Comparison of ENCODE assay signal across 22 cellular contexts in genomic region chr14:96089401-96089800, GRCh38.
"Had no signal": no experiment of that assay in that cellular context is flagged by ENCODE, and none has a peak within 500 bp of the region (broad histone marks: within the 10 kb centered on the region; RNA-seq: fewer than 3 reads in every experiment).

No MANE protein-coding gene starts in this region.

- H3K4me3 Mint-ChIP-seq: activated B cell treated with CpG ODN at 0.5 μM for 24 hours; activated CD4-positive, alpha-beta T cell treated with anti-CD3 and anti-CD28 coated beads for 36 hours; activated naive CD4-positive, alpha-beta T cell treated with anti-CD3 and anti-CD28 coated beads for 36 hours; activated naive CD8-positive, alpha-beta T cell treated with anti-CD3 and anti-CD28 coated beads, Interleukin-2, amount 50 U/mL, for 24 hours; activated T-cell treated with anti-CD3 and anti-CD28 coated beads, Interleukin-2, amount 50 U/mL, for 4 hours; mesothelial cell of epicardium; naive thymus-derived CD8-positive, alpha-beta T cell; stimulated activated naive B cell treated with anti-CD40 and anti-IgM and Interleukin-4, amounts not matched to agents 10 μg/mL and 1 μg/mL and 100 μg/mL, for 72 hours had no signal

- H3K27ac Mint-ChIP-seq: activated B cell treated with CpG ODN at 0.5 μM for 24 hours; activated CD4-positive, alpha-beta T cell treated with anti-CD3 and anti-CD28 coated beads for 36 hours; activated naive CD4-positive, alpha-beta T cell treated with anti-CD3 and anti-CD28 coated beads for 36 hours; activated naive CD8-positive, alpha-beta T cell treated with anti-CD3 and anti-CD28 coated beads, Interleukin-2, amount 50 U/mL, for 24 hours; activated T-helper 2 cell treated with anti-CD3 and anti-CD28 coated beads, Interferon-gamma antibody, Interleukin-2, Interleukin-4, amounts not matched to agents 10 μg/mL and 5 μg/mL and 100 μg/mL, durations not matched to agents 14 hours and 24 hours and 36 hours; mesothelial cell of epicardium; naive thymus-derived CD8-positive, alpha-beta T cell; stimulated activated naive B cell treated with anti-CD40 and anti-IgM and Interleukin-4, amounts not matched to agents 10 μg/mL and 1 μg/mL and 100 μg/mL, for 72 hours had no signal

- H3K4me1 Mint-ChIP-seq: naive thymus-derived CD8-positive, alpha-beta T cell had no signal

- H3K27me3 Mint-ChIP-seq: activated B cell treated with CpG ODN at 0.5 μM for 24 hours; activated CD4-positive, alpha-beta T cell treated with anti-CD3 and anti-CD28 coated beads for 36 hours had no signal

- DNase-seq: activated B cell treated with CpG ODN at 0.5 μM for 24 hours; activated CD4-positive, alpha-beta T cell treated with anti-CD3 and anti-CD28 coated beads for 36 hours; activated CD4-positive, alpha-beta T cell treated with anti-CD3 and anti-CD28 coated beads, Interleukin-2, amount 50 U/mL, for 4 hours; activated CD8-positive, alpha-beta memory T cell treated with anti-CD3 and anti-CD28 coated beads, Interleukin-2, amount 50 U/mL, for 48 hours; activated naive CD4-positive, alpha-beta T cell treated with anti-CD3 and anti-CD28 coated beads for 36 hours; activated naive CD8-positive, alpha-beta T cell treated with anti-CD3 and anti-CD28 coated beads, Interleukin-2, amount 50 U/mL, for 24 hours; activated T-cell treated with anti-CD3 and anti-CD28 coated beads, Interleukin-2, amount 50 U/mL, for 4 hours; caudate nucleus; dermis blood vessel endothelial cell; effector CD8-positive, alpha-beta T cell; erythroblast; foreskin fibroblast; kidney; naive thymus-derived CD8-positive, alpha-beta T cell; small intestine; stimulated activated CD4-positive, alpha-beta T cell treated with anti-CD3 and anti-CD28 coated beads, Interleukin-15, amount 100 ng/mL, for 24 hours; stimulated activated naive B cell treated with anti-CD40 and anti-IgM and Interleukin-4, amounts not matched to agents 10 μg/mL and 1 μg/mL and 100 μg/mL, for 72 hours; T-helper 1 cell; upper lobe of left lung had no signal

- H3K9me3 Mint-ChIP-seq: activated B cell treated with CpG ODN at 0.5 μM for 24 hours; activated naive CD4-positive, alpha-beta T cell treated with anti-CD3 and anti-CD28 coated beads for 36 hours; activated naive CD8-positive, alpha-beta T cell treated with anti-CD3 and anti-CD28 coated beads, Interleukin-2, amount 50 U/mL, for 24 hours; activated T-cell treated with anti-CD3 and anti-CD28 coated beads, Interleukin-2, amount 50 U/mL, for 4 hours; activated T-helper 2 cell treated with anti-CD3 and anti-CD28 coated beads, Interferon-gamma antibody, Interleukin-2, Interleukin-4, amounts not matched to agents 10 μg/mL and 5 μg/mL and 100 μg/mL, durations not matched to agents 14 hours and 24 hours and 36 hours; mesothelial cell of epicardium; naive thymus-derived CD8-positive, alpha-beta T cell; stimulated activated naive B cell treated with anti-CD40 and anti-IgM and Interleukin-4, amounts not matched to agents 10 μg/mL and 1 μg/mL and 100 μg/mL, for 72 hours had no signal

- H3K36me3 Mint-ChIP-seq: naive thymus-derived CD8-positive, alpha-beta T cell; stimulated activated naive B cell treated with anti-CD40 and anti-IgM and Interleukin-4, amounts not matched to agents 10 μg/mL and 1 μg/mL and 100 μg/mL, for 72 hours had no signal

- ATAC-seq: activated CD4-positive, alpha-beta T cell treated with anti-CD3 and anti-CD28 coated beads for 36 hours; activated naive CD8-positive, alpha-beta T cell treated with anti-CD3 and anti-CD28 coated beads, Interleukin-2, amount 50 U/mL, for 24 hours; activated T-cell treated with anti-CD3 and anti-CD28 coated beads, Interleukin-2, amount 50 U/mL, for 4 hours; naive thymus-derived CD8-positive, alpha-beta T cell; psoas muscle; stimulated activated naive B cell treated with anti-CD40 and anti-IgM and Interleukin-4, amounts not matched to agents 10 μg/mL and 1 μg/mL and 100 μg/mL, for 72 hours had no signal
